8 cellular contexts compared by ENCODE assay signal in the genomic region with DNA sequence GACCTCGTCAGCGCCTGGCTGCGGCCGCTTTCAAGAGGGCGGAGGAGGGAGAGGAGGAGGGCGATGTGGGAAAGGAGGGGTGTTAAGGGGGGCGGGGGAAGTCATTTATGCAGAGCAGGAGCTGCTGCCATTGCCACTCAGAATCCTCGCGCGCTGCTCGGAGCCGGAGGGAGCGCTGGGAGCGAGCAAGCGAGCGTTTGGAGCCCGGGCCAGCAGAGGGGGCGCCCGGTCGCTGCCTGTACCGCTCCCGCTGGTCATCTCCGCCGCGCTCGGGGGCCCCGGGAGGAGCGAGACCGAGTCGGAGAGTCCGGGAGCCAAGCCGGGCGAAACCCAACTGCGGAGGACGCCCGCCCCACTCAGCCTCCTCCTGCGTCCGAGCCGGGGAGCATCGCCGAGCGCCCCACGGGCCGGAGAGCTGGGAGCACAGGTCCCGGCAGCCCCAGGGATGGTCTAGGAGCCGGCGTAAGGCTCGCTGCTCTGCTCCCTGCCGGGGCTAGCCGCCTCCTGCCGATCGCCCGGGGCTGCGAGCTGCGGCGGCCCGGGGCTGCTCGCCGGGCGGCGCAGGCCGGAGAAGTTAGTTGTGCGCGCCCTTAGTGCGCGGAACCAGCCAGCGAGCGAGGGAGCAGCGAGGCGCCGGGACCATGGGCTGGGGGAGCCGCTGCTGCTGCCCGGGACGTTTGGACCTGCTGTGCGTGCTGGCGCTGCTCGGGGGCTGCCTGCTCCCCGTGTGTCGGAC. TPM values are rescaled to one million over a fixed set of nuclear protein-coding genes. Genes with fewer than 3 reads are reported as not detected.
A peak's percentile ranks its signal among the peaks of the same experiment; 100 is the strongest.
DNase-seq lines count a peak whose midpoint lies in the region; ATAC-seq and TF ChIP-seq lines count a peak whose summit lies in the region.

Gene PCSK5 (plus strand): TSS at position 133 of the 736 bp plus-strand sequence. CDS start 509 bp downstream, at position 642.

- no peaks in the 10 kb centered on the region for H3F3A ChIP-seq in neural cell (ENCODE audit: insufficient read depth, low read length, poor library complexity, severe bottlenecking)

- TF ChIP-seq EP300 in neural cell (conservative IDR thresholded peaks at IDR 0.05; ENCODE audit: poor library complexity, severe bottlenecking): peak; percentile 50

- peaks cover 42% of the 10 kb centered on the region for H3K4me1 Mint-ChIP-seq in CD14-positive monocyte

- H3K27me3 Mint-ChIP-seq in CD14-positive monocyte (ENCODE audit: low read depth in 3 of 3): peaks cover 6 to 20% (median 13%) of the 10 kb centered on the region in 3 donors

- CTCF ChIA-PET in RWPE1 (lab: Yijun Ruan, JAX): interaction anchor here (0.5 to 1.1 kb wide), 9 partner anchors 13 to 1582 kb away, joined by 3 to 4 read pairs (median 3); no protein-coding TSS in a partner anchor

- H3K9me2 ChIP-seq in neural cell (ENCODE audit: insufficient read depth, low read length): no peaks in the 10 kb centered on the region

- H3K36me3 Mint-ChIP-seq in CD14-positive monocyte: peaks cover 6 to 9% of the 10 kb centered on the region in 2 donors

- H3K4me3 ChIP-seq in fibroblast of villous mesenchyme (ENCODE audit: low read depth, low read length): peak within 1 kb of the TSS; percentile 71
- peak within 1 kb of the TSS; percentile 92 for H3K4me3 ChIP-seq in neural cell (ENCODE audit: low read length)

- H3K27ac ChIP-seq in RWPE1 (peak within 1 kb of the TSS; percentile 26; the same call in 1 of the 2 replicates), neural cell (ENCODE audit: low read length) (peak within 1 kb of the TSS; percentile 36)

- H4K20me1 ChIP-seq in neural cell (ENCODE audit: insufficient read depth): no peaks in the 10 kb centered on the region

- peaks cover 12% of the 10 kb centered on the region for H3K79me2 ChIP-seq in neural cell (replicated peaks; ENCODE audit: insufficient read depth, low read length)

- DNase-seq in CD14-positive monocyte (ENCODE audit: low spot score) (peak; percentile 85), HuH-7.5 (ENCODE audit: low spot score) (peak; percentile 81), RWPE1 (ENCODE audit: low spot score) (peak; percentile 89), fibroblast of villous mesenchyme (ENCODE audit: low read depth) (peak; percentile 91)
- peak; percentile 58 for DNase-seq in activated gamma-delta T cell treated with anti-CD3 and anti-CD28 coated beads, Interleukin-2, amount 50 U/mL, for 16 hours (ENCODE audit: low read depth)
- DNase-seq in stimulated activated naive CD4-positive, alpha-beta T cell treated with Interleukin-2 at 50 U/mL for 16 hours (lab: John Stamatoyannopoulos, UW): peak; percentile 80

- peaks cover 0 to 4% (median 0%) of the 10 kb centered on the region in 7 donors for H3K9me3 Mint-ChIP-seq in CD14-positive monocyte

- no peaks in the 10 kb centered on the region for H3K36me3 ChIP-seq in neural cell (ENCODE audit: insufficient read depth, low read length)

- peak within 1 kb of the TSS; percentile 85 to 98 (median 95) for H3K27ac Mint-ChIP-seq in CD14-positive monocyte

- peak within 1 kb of the TSS; percentile 65 for H3K9ac ChIP-seq in neural cell (ENCODE audit: low read length)

- H3K27me3 ChIP-seq in neural cell (ENCODE audit: insufficient read depth, low read depth, low read length): peaks cover 35% of the 10 kb centered on the region

- TF ChIP-seq CTCF in CD14-positive monocyte (IDR thresholded peaks at IDR 0.05) (no peak), RWPE1 (conservative IDR thresholded peaks at IDR 0.05; ENCODE audit: low read depth) (no peak), fibroblast of villous mesenchyme (IDR thresholded peaks at IDR 0.05; ENCODE audit: insufficient read depth, low read depth, low read length) (peak; percentile 24), neural cell (IDR thresholded peaks at IDR 0.05; ENCODE audit: poor library complexity, severe bottlenecking) (peak; percentile 64)

- intact Hi-C loops in CD14-positive monocyte (cut with micrococcal nuclease): loop anchor here in 1 of 2 donors (2.0 to 10.0 kb wide), 2 partner anchors 18 to 504 kb away; partner anchors contain the start of gene RFK

- H3K4me3 Mint-ChIP-seq in CD14-positive monocyte: peak within 1 kb of the TSS; percentile 97 to 98

- H2AFZ ChIP-seq in neural cell (ENCODE audit: low read depth, low read length): peak within 1 kb of the TSS; percentile 40

- H3K4me2 ChIP-seq in neural cell (ENCODE audit: low read length): peak within 1 kb of the TSS; percentile 84

- peak; percentile 53 for TF ChIP-seq RAD21 in neural cell (conservative IDR thresholded peaks at IDR 0.05)

- POLR2A ChIA-PET in RWPE1 (lab: Yijun Ruan, JAX; ENCODE audit: low non-redundant PET): no interaction called here

- peak; percentile 83 for ATAC-seq in GM21423 (IDR thresholded peaks at IDR 0.05; ENCODE audit: unreplicated experiment)

- no peaks in the 10 kb centered on the region for H3K9me3 ChIP-seq in neural cell (ENCODE audit: low read length)

TF ChIP-seq in neural cell, 6 proteins besides CTCF, POLR2A, EP300 and RAD21:
- TF ChIP-seq MXI1 (conservative IDR thresholded peaks at IDR 0.05; ENCODE audit: poor library complexity, severe bottlenecking): peak; percentile 50
- TF ChIP-seq POLR2AphosphoS5 (IDR thresholded peaks at IDR 0.05): peak; percentile 66
- TF ChIP-seq REST (IDR thresholded peaks at IDR 0.05; ENCODE audit: borderline replicate concordance): no peak
- TF ChIP-seq TAF1 (IDR thresholded peaks at IDR 0.05; ENCODE audit: low read depth): peak; percentile 64
- peak; percentile 60 for TF ChIP-seq SMC3 (conservative IDR thresholded peaks at IDR 0.05; ENCODE audit: poor library complexity)
- no peak for TF ChIP-seq EZH2 (IDR thresholded peaks at IDR 0.05; ENCODE audit: borderline replicate concordance, insufficient read depth, low read length, poor library complexity, severe bottlenecking)

RNA-seq across cellular contexts. Expression of gene PCSK5, which starts in this region (rescaled TPM):
- polyA plus RNA-seq in CD14-positive monocyte: 1 to 10 TPM; 4.8 to 7.1 TPM
- total RNA-seq in fibroblast of villous mesenchyme: 1.7 and 2.3 TPM in 2 replicates
- 1.7 and 2.5 TPM in 2 replicates for polyA plus RNA-seq in neural cell
- 5.4 and 6.5 TPM in 2 replicates for polyA minus RNA-seq in neural cell

Comparison
In these comparisons a context has a peak if more than half of its experiments do, and no peak if none do; other contexts are left out.
1. Peak in every context shown above with its lines: DNase-seq, ATAC-seq, H3K4me3 ChIP-seq and H3K27ac ChIP-seq.
2. CTCF ChIP-seq: peak in fibroblast of villous mesenchyme (single experiment) and neural cell (single experiment); none in CD14-positive monocyte (single experiment) and RWPE1 (single experiment).